ENCODE assay signal across 9 cellular contexts in the genomic region with DNA sequence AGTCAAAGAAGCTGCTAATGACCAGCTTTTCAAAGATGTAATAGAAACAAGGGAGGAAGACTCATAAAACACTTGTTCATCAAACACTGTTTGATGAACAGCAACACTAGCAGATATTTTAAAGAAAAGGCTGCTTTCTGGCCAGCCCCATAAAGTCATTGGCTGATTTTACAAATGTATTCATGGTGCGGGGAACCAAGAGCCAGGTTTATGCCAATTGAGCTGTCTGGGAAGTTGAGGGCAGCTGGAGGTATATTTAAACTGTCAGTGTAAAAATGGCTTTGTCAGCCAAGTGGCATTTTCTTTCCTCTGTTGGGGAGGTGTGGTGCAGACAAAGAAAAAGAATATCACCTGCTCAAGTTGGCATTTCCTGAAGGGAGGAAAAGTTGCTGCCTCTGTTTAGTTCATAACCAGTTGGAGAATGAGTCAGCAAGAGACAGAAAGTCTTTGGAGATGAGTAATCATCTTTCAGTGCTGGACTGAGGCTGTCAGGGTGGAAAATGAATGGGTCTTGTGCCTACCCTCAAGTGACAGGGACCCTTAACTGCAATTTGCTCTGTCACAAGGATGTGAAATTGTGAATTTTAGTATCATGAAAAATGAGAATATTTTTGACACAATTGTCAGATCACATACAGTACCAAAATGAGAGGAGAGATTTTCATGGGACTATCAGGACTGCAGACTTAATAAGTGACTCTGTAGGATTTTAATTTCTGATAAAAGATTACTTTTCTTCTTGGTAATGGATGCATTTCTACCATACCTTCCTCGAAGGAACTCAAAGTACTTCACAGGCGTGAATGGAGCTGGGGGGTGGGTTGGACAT.
A peak's percentile ranks its signal among the peaks of the same experiment; 100 is the strongest.
DNase-seq lines count a peak whose midpoint lies in the region; ATAC-seq, FAIRE-seq and TF ChIP-seq lines count a peak whose summit lies in the region.
"Had no signal": no experiment of that assay in that cellular context is flagged by ENCODE, and none has a peak within 500 bp of the region (broad histone marks: within the 10 kb centered on the region; RNA-seq: fewer than 3 reads in every experiment).

No MANE protein-coding gene starts in this region.

- H3K27ac Mint-ChIP-seq in T-helper 17 cell = no peak overlapping the region
- H3K27ac Mint-ChIP-seq: stimulated activated naive CD8-positive, alpha-beta T cell treated with anti-CD3 and anti-CD28 coated beads, Interleukin-15, Interleukin-2, amounts not matched to agents 100 ng/mL and 50 ng/mL, for 24 hours had no signal

- no peaks in the 10 kb centered on the region for H3K9me3 ChIP-seq in T-helper 17 cell (ENCODE audit: control insufficient read depth, low read length, poor library complexity, severe bottlenecking)

- FAIRE-seq in H54 (lab: Jason Lieb, UNC) = peak; percentile 97

- H3K4me3 Mint-ChIP-seq in T-helper 17 cell = no peak overlapping the region
- H3K4me3 Mint-ChIP-seq: stimulated activated naive CD8-positive, alpha-beta T cell treated with anti-CD3 and anti-CD28 coated beads, Interleukin-15, Interleukin-2, amounts not matched to agents 100 ng/mL and 50 ng/mL, for 24 hours had no signal

- no peak for TF ChIP-seq CTCF in fibroblast of mammary gland (conservative IDR thresholded peaks at IDR 0.05; ENCODE audit: control insufficient read depth, insufficient read depth, low read depth, low read length)

- H3K27me3 Mint-ChIP-seq in T-helper 17 cell = peaks cover 12% of the 10 kb centered on the region
- H3K27me3 Mint-ChIP-seq: stimulated activated naive CD8-positive, alpha-beta T cell treated with anti-CD3 and anti-CD28 coated beads, Interleukin-15, Interleukin-2, amounts not matched to agents 100 ng/mL and 50 ng/mL, for 24 hours had no signal

- no peak for ATAC-seq in T-helper 17 cell
- ATAC-seq in GM21367 (IDR thresholded peaks at IDR 0.05; ENCODE audit: unreplicated experiment) = no peak

- DNase-seq in DMS53 treated with DMSO at 0.1 percent for 48 hours (lab: John Stamatoyannopoulos, UW; ENCODE audit: unreplicated experiment) (peak; percentile 69), H54 (ENCODE audit: insufficient read length, low spot score) (peak; percentile 82), NCI-H510A (lab: John Stamatoyannopoulos, UW) (peak; percentile 8), fibroblast of mammary gland (ENCODE audit: low read depth) (peak; percentile 53), T-helper 17 cell (no peak), putamen (ENCODE audit: low spot score) (no peak)
- DNase-seq in activated naive CD4-positive, alpha-beta T cell treated with anti-CD3 and anti-CD28 coated beads, Interleukin-2, amount 50 U/mL, for 16 hours = no peak

- H3K4me1 Mint-ChIP-seq in T-helper 17 cell = no peaks in the 10 kb centered on the region

- no peak for TF ChIP-seq POLR2A in H54 (IDR thresholded peaks at IDR 0.05; ENCODE audit: low read depth, low read length)

- H3K4me3 ChIP-seq in fibroblast of mammary gland (ENCODE audit: control insufficient read depth, low read depth, low read length) = no peak overlapping the region

- H3K36me3 Mint-ChIP-seq in T-helper 17 cell (ENCODE audit: low read depth) = no peaks in the 10 kb centered on the region

Comparison
In these comparisons a context has a peak if more than half of its experiments do, and no peak if none do; other contexts are left out.
1. DNase-seq: peak in DMS53 treated with DMSO at 0.1 percent for 48 hours (single experiment), H54 (single experiment), NCI-H510A (single experiment) and fibroblast of mammary gland (single experiment); none in T-helper 17 cell (0 of 3), putamen (single experiment) and activated naive CD4-positive, alpha-beta T cell treated with anti-CD3 and anti-CD28 coated beads, Interleukin-2, amount 50 U/mL, for 16 hours (single experiment).